In the genomic region with DNA sequence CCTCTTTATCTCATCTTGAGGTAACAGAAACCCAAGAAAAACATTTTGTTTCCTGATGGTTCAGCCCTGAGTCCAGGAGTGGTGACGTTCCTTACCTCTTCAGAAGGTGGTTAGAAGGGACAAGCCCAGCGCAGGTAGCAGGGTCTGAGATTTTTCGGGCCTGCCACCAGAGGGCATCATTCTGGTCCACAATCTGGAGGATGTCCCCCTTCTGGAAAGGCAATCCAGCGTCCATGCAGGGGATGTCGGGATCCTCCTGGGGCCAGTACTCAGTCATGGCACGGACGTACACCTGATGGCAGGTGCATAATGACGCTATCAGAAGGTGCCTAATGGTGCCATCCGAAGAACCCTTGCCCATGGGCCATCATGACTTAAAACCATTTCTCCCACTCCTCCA, we compare ENCODE assay signal across 10 cellular contexts. TPM values are rescaled to one million over a fixed set of nuclear protein-coding genes. Genes with fewer than 3 reads are reported as not detected.
DNase-seq lines count a peak whose midpoint lies in the region; ATAC-seq and TF ChIP-seq lines count a peak whose summit lies in the region.
"Had no signal": no experiment of that assay in that cellular context is flagged by ENCODE, and none has a peak within 500 bp of the region (broad histone marks: within the 10 kb centered on the region; RNA-seq: fewer than 3 reads in every experiment).

No MANE protein-coding gene starts in this region.

- no peaks in the 10 kb centered on the region for H3K9me3 ChIP-seq in CD4-positive, alpha-beta T cell (ENCODE audit: control insufficient read depth, low read length)
- no peaks in the 10 kb centered on the region; the same call in 1 of the 2 replicates for H3K9me3 ChIP-seq in SJSA1 (replicated peaks)

- CTCF ChIA-PET in CD4-positive, alpha-beta T cell (lab: Charles Lee): interaction anchor here (1.0 kb wide), 1 partner anchor 51 kb away, joined by 4 read pairs; no protein-coding TSS in a partner anchor
- CTCF ChIA-PET in activated CD8-positive, alpha-beta memory T cell treated with anti-CD3 and anti-CD28 coated beads, Interleukin-2, amount 10 ng/mL, durations not matched to agents 7 days and 5 days (lab: Charles Lee): interaction anchor here (1.0 kb wide), 1 partner anchor 13 kb away, joined by 3 read pairs; no protein-coding TSS in a partner anchor

- in situ Hi-C loops in GM13976 (cut with MboI; ENCODE audit: low sequenced_read_pairs, unreplicated experiment): no loop called here

- no peak for ATAC-seq in CD4-positive, alpha-beta T cell (ENCODE audit: poor library complexity)
- ATAC-seq in GM21528 (IDR thresholded peaks at IDR 0.05; ENCODE audit: low FRiP score, unreplicated experiment) (no peak), HG03378 (IDR thresholded peaks at IDR 0.05; ENCODE audit: unreplicated experiment) (no peak)
- ATAC-seq in activated CD8-positive, alpha-beta memory T cell treated with anti-CD3 and anti-CD28 coated beads, Interleukin-2, amount 10 ng/mL, durations not matched to agents 7 days and 5 days: no peak

- H3K4me1 ChIP-seq in SJSA1 (replicated peaks): no peaks in the 10 kb centered on the region

- no peaks in the 10 kb centered on the region for H3K27me3 ChIP-seq in CD4-positive, alpha-beta T cell (ENCODE audit: control insufficient read depth, insufficient read depth, low read length)
- H3K27me3 ChIP-seq in SJSA1 (replicated peaks): no peaks in the 10 kb centered on the region

- H3K4me1 Mint-ChIP-seq in CD4-positive, alpha-beta T cell (ENCODE audit: low read depth): no peaks in the 10 kb centered on the region
- H3K4me1 Mint-ChIP-seq in activated CD8-positive, alpha-beta memory T cell treated with anti-CD3 and anti-CD28 coated beads, Interleukin-2, amount 10 ng/mL, durations not matched to agents 7 days and 5 days: no peaks in the 10 kb centered on the region

- H3K27ac ChIP-seq in CD4-positive, alpha-beta T cell (ENCODE audit: low read depth, low read length): no peak overlapping the region
- no peak overlapping the region for H3K27ac ChIP-seq in SJSA1

- H3K27ac Mint-ChIP-seq in CD4-positive, alpha-beta T cell: no peak overlapping the region
- no peak overlapping the region for H3K27ac Mint-ChIP-seq in activated CD8-positive, alpha-beta memory T cell treated with anti-CD3 and anti-CD28 coated beads, Interleukin-2, amount 10 ng/mL, durations not matched to agents 7 days and 5 days

- H3K36me3 Mint-ChIP-seq in CD4-positive, alpha-beta T cell (ENCODE audit: low read depth): no peaks in the 10 kb centered on the region
- H3K36me3 Mint-ChIP-seq in activated CD8-positive, alpha-beta memory T cell treated with anti-CD3 and anti-CD28 coated beads, Interleukin-2, amount 10 ng/mL, durations not matched to agents 7 days and 5 days: no peaks in the 10 kb centered on the region

- H3K9me3 Mint-ChIP-seq in CD4-positive, alpha-beta T cell: no peaks in the 10 kb centered on the region
- no peaks in the 10 kb centered on the region for H3K9me3 Mint-ChIP-seq in activated CD8-positive, alpha-beta memory T cell treated with anti-CD3 and anti-CD28 coated beads, Interleukin-2, amount 10 ng/mL, durations not matched to agents 7 days and 5 days (ENCODE audit: low read depth)

- no peak overlapping the region for H3K4me3 Mint-ChIP-seq in CD4-positive, alpha-beta T cell
- H3K4me3 Mint-ChIP-seq in activated CD8-positive, alpha-beta memory T cell treated with anti-CD3 and anti-CD28 coated beads, Interleukin-2, amount 10 ng/mL, durations not matched to agents 7 days and 5 days: no peak overlapping the region

- peak; percentile 14 for TF ChIP-seq CTCF in CD4-positive, alpha-beta T cell (IDR thresholded peaks at IDR 0.05)
- peak; percentile 44 for TF ChIP-seq CTCF in GM13976 (IDR thresholded peaks at IDR 0.05; ENCODE audit: borderline replicate concordance, control extremely low read depth, extremely low read depth, insufficient read depth, missing control alignments)

- no peak overlapping the region for H3K4me3 ChIP-seq in SJSA1
- H3K4me3 ChIP-seq: lung had no signal

- intact Hi-C loops in CD4-positive, alpha-beta T cell (cut with DNase I, micrococcal nuclease): loop anchor here (5.0 kb wide), 1 partner anchor 497 kb away; no protein-coding TSS in a partner anchor

- DNase-seq in CD4-positive, alpha-beta T cell: no peak
- DNase-seq in GM13976 (ENCODE audit: low spot score): peak; percentile 42
- DNase-seq in SJSA1 (ENCODE audit: low read depth in 1 of 2, low spot score in 2 of 2): peak; percentile 21 to 54
- DNase-seq in iPS DF 19.7 (ENCODE audit: low read depth, low spot score): peak; percentile 50
- no peak for DNase-seq in NCI-H2081 treated with DMSO at 0.1 percent for 48 hours (lab: John Stamatoyannopoulos, UW)
- DNase-seq in activated CD8-positive, alpha-beta memory T cell treated with anti-CD3 and anti-CD28 coated beads, Interleukin-2, amount 10 ng/mL, durations not matched to agents 7 days and 5 days: no peak
- DNase-seq: NCI-H524 treated with DMSO at 0.1 percent for 48 hours had no signal

- POLR2A ChIA-PET in CD4-positive, alpha-beta T cell (lab: Charles Lee): no interaction called here

- H3K27me3 Mint-ChIP-seq in CD4-positive, alpha-beta T cell: peaks cover 15% of the 10 kb centered on the region
- H3K27me3 Mint-ChIP-seq in activated CD8-positive, alpha-beta memory T cell treated with anti-CD3 and anti-CD28 coated beads, Interleukin-2, amount 10 ng/mL, durations not matched to agents 7 days and 5 days: peaks cover 26% of the 10 kb centered on the region

- peaks cover 20% of the 10 kb centered on the region for H3K36me3 ChIP-seq in SJSA1

RNA-seq across cellular contexts. Expression of a gene that starts 17.7 kb away (rescaled TPM):
- not detected for total RNA-seq in CD4-positive, alpha-beta T cell
- 3.3 and 5.3 TPM in 2 replicates for total RNA-seq in SJSA1 (2014; rRNA removed; shearing (Covaris generic))
- total RNA-seq in activated CD8-positive, alpha-beta memory T cell treated with anti-CD3 and anti-CD28 coated beads, Interleukin-2, amount 10 ng/mL, durations not matched to agents 7 days and 5 days: not detected

RNA-seq across cellular contexts. Expression of a gene that starts 37.4 kb away (rescaled TPM):
- 1 to 10 TPM; 4.0 to 4.6 TPM for total RNA-seq in CD4-positive, alpha-beta T cell
- total RNA-seq in SJSA1 (2014; rRNA removed; shearing (Covaris generic)): 62.0 and 69.4 TPM in 2 replicates
- 10 to 100 TPM; 19.6 to 21.6 TPM for total RNA-seq in activated CD8-positive, alpha-beta memory T cell treated with anti-CD3 and anti-CD28 coated beads, Interleukin-2, amount 10 ng/mL, durations not matched to agents 7 days and 5 days

Comparison
In these comparisons a context has a peak if more than half of its experiments do, and no peak if none do; other contexts are left out.
1. DNase-seq: peak in GM13976 (single experiment), SJSA1 (2 of 2) and iPS DF 19.7 (single experiment); none in CD4-positive, alpha-beta T cell (0 of 10), NCI-H2081 treated with DMSO at 0.1 percent for 48 hours (single experiment) and activated CD8-positive, alpha-beta memory T cell treated with anti-CD3 and anti-CD28 coated beads, Interleukin-2, amount 10 ng/mL, durations not matched to agents 7 days and 5 days (single experiment).